1 cellular context compared by ENCODE assay signal in genomic region chr7:156889089-156889488, GRCh38.
A peak's percentile ranks its signal among the peaks of the same experiment; 100 is the strongest.
TF ChIP-seq lines count a peak whose summit lies in the region.

No MANE protein-coding gene starts in this region.

TF ChIP-seq in K562, 482 proteins besides CTCF, POLR2A, EP300 and RAD21 (continued from another document and continues in another):
- TF ChIP-seq E2F6 (IDR thresholded peaks at IDR 0.05; ENCODE audit: borderline replicate concordance in 1 of 2, extremely low read depth in 1 of 2, insufficient read depth in 1 of 2, insufficient read length in 1 of 2, low read depth in 1 of 2, low read length in 1 of 2, poor library complexity in 1 of 2, severe bottlenecking in 1 of 2) (no peak), ZC3H4 (CRISPR knock-in tag; IDR thresholded peaks at IDR 0.05; ENCODE audit: borderline replicate concordance) (no peak), CBX3 (IDR thresholded peaks at IDR 0.05; ENCODE audit: borderline replicate concordance in 1 of 2, low read length in 2 of 2) (no peak), CEBPB (tag; IDR thresholded peaks at IDR 0.05) (peak; percentile 99), ZNF764 (CRISPR knock-in tag; IDR thresholded peaks at IDR 0.05; ENCODE audit: low read depth) (no peak), SMARCA4 (IDR thresholded peaks at IDR 0.05) (peak; percentile 53; the same call in 1 of the 2 replicates), ATF7 (IDR thresholded peaks at IDR 0.05) (no peak), KDM1A (IDR thresholded peaks at IDR 0.05) (no peak), DEAF1 (CRISPR knock-in tag; IDR thresholded peaks at IDR 0.05) (no peak), BMI1 (IDR thresholded peaks at IDR 0.05; ENCODE audit: low read length) (no peak), GTF2B (IDR thresholded peaks at IDR 0.05; ENCODE audit: extremely low read depth, insufficient read length) (no peak), RBM14 (IDR thresholded peaks at IDR 0.05; ENCODE audit: borderline replicate concordance, insufficient read depth, low read depth, low read length) (no peak), STAG1 (CRISPR knock-in tag; IDR thresholded peaks at IDR 0.05; ENCODE audit: borderline replicate concordance) (no peak), TCF7 (IDR thresholded peaks at IDR 0.05; ENCODE audit: borderline replicate concordance) (0 out of 2 replicates have a peak, but pooled peaks have one; percentile 46), TAF7 (tag; IDR thresholded peaks at IDR 0.05) (no peak), SFPQ (IDR thresholded peaks at IDR 0.05; ENCODE audit: low read depth, low read length) (no peak), ZNF830 (CRISPR knock-in tag; IDR thresholded peaks at IDR 0.05) (no peak), ATF6 (CRISPR knock-in tag; IDR thresholded peaks at IDR 0.05) (no peak), RBM39 (optimal IDR thresholded peaks at IDR 0.05; ENCODE audit: low read depth, low read length) (no peak), SRF (CRISPR knock-in tag; IDR thresholded peaks at IDR 0.05) (no peak), U2AF2 (optimal IDR thresholded peaks at IDR 0.05; ENCODE audit: low read depth, low read length) (no peak), JUN (IDR thresholded peaks at IDR 0.05; ENCODE audit: borderline replicate concordance, low read depth, low read length) (no peak), JUN (CRISPR knock-in tag; IDR thresholded peaks at IDR 0.05; ENCODE audit: borderline replicate concordance) (no peak), E2F4 (CRISPR knock-in tag; IDR thresholded peaks at IDR 0.05; ENCODE audit: low read depth) (no peak), SMAD2 (IDR thresholded peaks at IDR 0.05; ENCODE audit: low read depth, low read length) (no peak), ZNF253 (CRISPR knock-in tag; conservative IDR thresholded peaks at IDR 0.05) (no peak), HNRNPL (IDR thresholded peaks at IDR 0.05; ENCODE audit: low read depth, low read length) (no peak), U2AF1 (optimal IDR thresholded peaks at IDR 0.05; ENCODE audit: low read depth, low read length) (no peak), E2F1 (CRISPR knock-in tag; IDR thresholded peaks at IDR 0.05) (no peak), ATF4 (CRISPR knock-in tag; IDR thresholded peaks at IDR 0.05) (no peak), CHD4 (IDR thresholded peaks at IDR 0.05; ENCODE audit: insufficient read depth, insufficient replicate concordance, low read depth, low read length, poor library complexity, severe bottlenecking) (no peak), LARP7 (IDR thresholded peaks at IDR 0.05) (no peak), ELF4 (CRISPR knock-in tag; IDR thresholded peaks at IDR 0.05) (no peak), MTF1 (CRISPR knock-in tag; IDR thresholded peaks at IDR 0.05; ENCODE audit: borderline replicate concordance) (no peak), TEAD2 (tag; IDR thresholded peaks at IDR 0.05) (no peak), MAX (CRISPR knock-in tag; IDR thresholded peaks at IDR 0.05) (no peak), ZNF395 (CRISPR knock-in tag; IDR thresholded peaks at IDR 0.05) (no peak), PML (IDR thresholded peaks at IDR 0.05; ENCODE audit: low read length) (no peak), BRF1 (IDR thresholded peaks at IDR 0.05; ENCODE audit: borderline replicate concordance, extremely low read depth, insufficient read length) (no peak), PHB (CRISPR knock-in tag; IDR thresholded peaks at IDR 0.05) (no peak), TRIM24 (IDR thresholded peaks at IDR 0.05) (0 out of 4 replicates have a peak, but pooled peaks of 1 of the 2 experiments have one; percentile 33), TEAD4 (IDR thresholded peaks at IDR 0.05; ENCODE audit: low read length) (no peak), TEAD4 (CRISPR knock-in tag; IDR thresholded peaks at IDR 0.05; ENCODE audit: borderline replicate concordance) (no peak), SRSF9 (IDR thresholded peaks at IDR 0.05; ENCODE audit: borderline replicate concordance, low read depth, low read length) (no peak), PHF21A (IDR thresholded peaks at IDR 0.05; ENCODE audit: borderline replicate concordance, low read depth) (no peak), PHB2 (IDR thresholded peaks at IDR 0.05; ENCODE audit: low read depth) (no peak), AFF1 (IDR thresholded peaks at IDR 0.05; ENCODE audit: low read depth in 1 of 2, partially characterized antibody in 2 of 2) (peak in 1 of 2 experiments; percentile 4), SRSF1 (IDR thresholded peaks at IDR 0.05; ENCODE audit: low read depth, low read length) (no peak), ELK1 (CRISPR knock-in tag; IDR thresholded peaks at IDR 0.05) (no peak), ZNF445 (CRISPR knock-in tag; IDR thresholded peaks at IDR 0.05; ENCODE audit: low read depth) (no peak)
